9 cellular contexts compared by ENCODE assay signal in the genomic region with DNA sequence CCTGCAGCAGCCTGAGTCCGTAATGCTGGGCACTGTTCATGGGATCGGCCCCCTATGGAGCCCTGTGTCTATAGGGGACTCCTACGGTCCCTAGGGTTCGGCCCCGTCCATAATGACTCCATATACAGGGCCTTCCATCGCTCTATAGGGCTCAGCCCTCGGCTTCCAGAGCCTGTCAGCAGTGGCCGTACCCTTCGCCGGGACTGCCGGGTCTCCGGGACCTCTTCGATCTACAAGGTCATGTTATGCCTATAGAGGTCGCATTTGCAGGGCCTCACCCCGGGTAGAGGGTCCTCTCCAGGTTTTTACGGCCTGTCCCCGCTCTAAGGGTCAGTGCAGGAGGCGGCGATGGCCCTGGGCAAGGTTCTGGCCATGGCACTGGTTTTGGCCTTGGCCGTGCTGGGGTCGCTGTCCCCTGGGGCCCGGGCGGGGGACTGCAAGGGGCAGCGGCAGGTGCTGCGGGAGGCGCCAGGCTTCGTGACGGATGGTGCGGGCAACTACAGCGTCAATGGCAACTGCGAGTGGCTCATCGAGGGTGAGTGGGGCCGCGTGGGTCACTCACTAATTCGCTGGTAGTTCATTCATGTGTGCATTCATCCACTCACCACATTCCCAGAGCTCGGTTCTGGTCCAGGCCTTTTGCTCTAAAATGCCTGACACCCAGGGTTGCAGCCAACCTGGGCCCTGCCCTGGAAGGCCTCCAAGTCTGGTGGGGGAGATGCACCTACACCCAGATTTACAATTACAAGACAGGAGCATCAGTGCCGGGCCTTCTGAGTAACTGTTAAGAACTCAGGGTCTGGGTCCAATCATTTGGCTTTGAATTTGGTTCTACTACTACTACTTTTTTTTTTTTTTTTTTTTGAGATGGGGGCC. TPM values are rescaled to one million over a fixed set of nuclear protein-coding genes. Genes with fewer than 3 reads are reported as not detected.
A peak's percentile ranks its signal among the peaks of the same experiment; 100 is the strongest.
DNase-seq lines count a peak whose midpoint lies in the region; ATAC-seq and TF ChIP-seq lines count a peak whose summit lies in the region.
"Had no signal": no experiment of that assay in that cellular context is flagged by ENCODE, and none has a peak within 500 bp of the region (broad histone marks: within the 10 kb centered on the region; RNA-seq: fewer than 3 reads in every experiment).

No MANE protein-coding gene starts in this region.

- H3K79me2 ChIP-seq in fibroblast of lung (ENCODE audit: control insufficient read depth, insufficient read depth, low read length): peaks cover 3% of the 10 kb centered on the region

- peaks cover 21 to 40% (median 30%) of the 10 kb centered on the region in 10 experiments for H3K4me1 ChIP-seq in BLaER1 treated with 17β-estradiol and CSF1 and Interleukin-3, amounts not matched to agents 10 nM and 100 nM
- H3K4me1 ChIP-seq in fibroblast of lung (ENCODE audit: control insufficient read depth, extremely low read depth, insufficient read depth, low read length) (no peaks in the 10 kb centered on the region), neuron (ENCODE audit: insufficient read depth, low read length) (peaks cover 16% of the 10 kb centered on the region)

- peak overlapping the region; percentile 54 for H2AFZ ChIP-seq in fibroblast of lung (ENCODE audit: low read length)
- H2AFZ ChIP-seq in neuron (ENCODE audit: low read depth, low read length): peak overlapping the region; percentile 11

- H3K27ac Mint-ChIP-seq in activated CD4-positive, alpha-beta T cell treated with anti-CD3 and anti-CD28 coated beads, Interleukin-2, amount 10 ng/mL, durations not matched to agents 7 days and 5 days: peak overlapping the region; percentile 84

- H3K4me1 Mint-ChIP-seq in activated CD4-positive, alpha-beta T cell treated with anti-CD3 and anti-CD28 coated beads, Interleukin-2, amount 10 ng/mL, durations not matched to agents 7 days and 5 days: peaks cover 19% of the 10 kb centered on the region

- H4K20me1 ChIP-seq in BLaER1 treated with 17β-estradiol and CSF1 and Interleukin-3, amounts not matched to agents 10 nM and 100 nM: peaks cover 0 to 49% (median 30%) of the 10 kb centered on the region in 11 experiments; a peak in 17 of 22 replicates
- no peaks in the 10 kb centered on the region for H4K20me1 ChIP-seq in fibroblast of lung (ENCODE audit: control insufficient read depth, extremely low read depth, insufficient read depth, low read length)

- H3K9me3 ChIP-seq in BLaER1 treated with 17β-estradiol and CSF1 and Interleukin-3, amounts not matched to agents 10 nM and 100 nM (replicated peaks in 1 of 11): no peaks in the 10 kb centered on the region
- H3K9me3 ChIP-seq in fibroblast of lung (ENCODE audit: control insufficient read depth, insufficient read depth, low read depth, low read length): no peaks in the 10 kb centered on the region
- H3K9me3 ChIP-seq in neuron (ENCODE audit: low read length): no peaks in the 10 kb centered on the region

- ATAC-seq in GM19395 (IDR thresholded peaks at IDR 0.05; ENCODE audit: unreplicated experiment): peak; percentile 11
- no peak for ATAC-seq in HG02852 (IDR thresholded peaks at IDR 0.05; ENCODE audit: unreplicated experiment)

- H3K4me2 ChIP-seq in BLaER1 treated with 17β-estradiol and CSF1 and Interleukin-3, amounts not matched to agents 10 nM and 100 nM: peak overlapping the region; percentile 91 to 99 (median 97)
- peak overlapping the region; percentile 84 for H3K4me2 ChIP-seq in fibroblast of lung (ENCODE audit: extremely low read depth, insufficient read depth, low read length)

- peak overlapping the region; percentile 89 for H3K4me3 Mint-ChIP-seq in activated CD4-positive, alpha-beta T cell treated with anti-CD3 and anti-CD28 coated beads, Interleukin-2, amount 10 ng/mL, durations not matched to agents 7 days and 5 days

- POLR2A ChIA-PET in activated CD4-positive, alpha-beta T cell treated with anti-CD3 and anti-CD28 coated beads, Interleukin-2, amount 10 ng/mL, durations not matched to agents 7 days and 5 days (lab: Charles Lee): no interaction called here

- peak overlapping the region; percentile 77 to 97 (median 88) for H3K4me3 ChIP-seq in BLaER1 treated with 17β-estradiol and CSF1 and Interleukin-3, amounts not matched to agents 10 nM and 100 nM
- H3K4me3 ChIP-seq in HL-60 (replicated peaks; ENCODE audit: insufficient read depth, low read length) (peak overlapping the region; percentile 52), fibroblast of lung (replicated peaks in 1 of 4; ENCODE audit: control extremely low read depth in 1 of 4, insufficient read depth in 1 of 4, low read depth in 3 of 4, low read length in 4 of 4) (peak overlapping the region; percentile 54 to 88 (median 70)), neuron (ENCODE audit: low read length) (peak overlapping the region; percentile 80)

- TF ChIP-seq CTCF in HL-60 (IDR thresholded peaks at IDR 0.05; ENCODE audit: insufficient read depth, low read length) (no peak), fibroblast of lung (conservative IDR thresholded peaks at IDR 0.05 in 1 of 2, IDR thresholded peaks at IDR 0.05 in 1 of 2; ENCODE audit: low read depth in 1 of 2, low read length in 2 of 2) (no peak)

- DNase-seq in HL-60 (ENCODE audit: low read depth in 1 of 2, low spot score in 1 of 2) (peak in 1 of 2 experiments; percentile 26), fibroblast of lung (ENCODE audit: low read depth in 2 of 2) (no peak)
- peak; percentile 28 for DNase-seq in activated CD4-positive, alpha-beta T cell treated with anti-CD3 and anti-CD28 coated beads, Interleukin-2, amount 10 ng/mL, durations not matched to agents 7 days and 5 days
- no peak for DNase-seq in NK-92 treated with Interleukin-12 subunit alpha and Interleukin-12 subunit beta, amount 100 ng/mL, for 24 hours (lab: John Stamatoyannopoulos, UW)

- H3K36me3 Mint-ChIP-seq in activated CD4-positive, alpha-beta T cell treated with anti-CD3 and anti-CD28 coated beads, Interleukin-2, amount 10 ng/mL, durations not matched to agents 7 days and 5 days (ENCODE audit: low read depth): no peaks in the 10 kb centered on the region

- peaks cover 36 to 41% (median 40%) of the 10 kb centered on the region in 11 experiments for H3K27me3 ChIP-seq in BLaER1 treated with 17β-estradiol and CSF1 and Interleukin-3, amounts not matched to agents 10 nM and 100 nM
- peaks cover 7% of the 10 kb centered on the region for H3K27me3 ChIP-seq in HL-60 (ENCODE audit: insufficient read depth, poor library complexity, severe bottlenecking)
- H3K27me3 ChIP-seq in fibroblast of lung (ENCODE audit: control insufficient read depth, insufficient read depth, low read length): peaks cover 21% of the 10 kb centered on the region
- no peaks in the 10 kb centered on the region for H3K27me3 ChIP-seq in neuron (ENCODE audit: insufficient read depth, low read length)

- no peaks in the 10 kb centered on the region for H3K9me3 Mint-ChIP-seq in activated CD4-positive, alpha-beta T cell treated with anti-CD3 and anti-CD28 coated beads, Interleukin-2, amount 10 ng/mL, durations not matched to agents 7 days and 5 days

- H3K36me3 ChIP-seq in BLaER1 treated with 17β-estradiol and CSF1 and Interleukin-3, amounts not matched to agents 10 nM and 100 nM: no peaks in the 10 kb centered on the region
- H3K36me3 ChIP-seq in fibroblast of lung (ENCODE audit: control insufficient read depth, insufficient read depth, low read length) (no peaks in the 10 kb centered on the region), neuron (ENCODE audit: insufficient read depth, low read length) (no peaks in the 10 kb centered on the region)

- CTCF ChIA-PET in activated CD4-positive, alpha-beta T cell treated with anti-CD3 and anti-CD28 coated beads, Interleukin-2, amount 10 ng/mL, durations not matched to agents 7 days and 5 days (lab: Charles Lee): interaction anchor here (1.4 kb wide), 1 partner anchor 18 kb away, joined by 3 read pairs; no protein-coding TSS in a partner anchor

- peak overlapping the region; percentile 84 to 94 (median 88) for H3K9ac ChIP-seq in BLaER1 treated with 17β-estradiol and CSF1 and Interleukin-3, amounts not matched to agents 10 nM and 100 nM
- peak overlapping the region; percentile 70 for H3K9ac ChIP-seq in fibroblast of lung (ENCODE audit: insufficient read depth, low read length)

- H3K27me3 Mint-ChIP-seq in activated CD4-positive, alpha-beta T cell treated with anti-CD3 and anti-CD28 coated beads, Interleukin-2, amount 10 ng/mL, durations not matched to agents 7 days and 5 days: peaks cover 22% of the 10 kb centered on the region

- H3K27ac ChIP-seq in BLaER1 treated with 17β-estradiol and CSF1 and Interleukin-3, amounts not matched to agents 10 nM and 100 nM: peak overlapping the region; percentile 69 to 89 (median 82)
- peak overlapping the region; percentile 78 for H3K27ac ChIP-seq in HL-60 (replicated peaks)
- H3K27ac ChIP-seq in fibroblast of lung (ENCODE audit: insufficient read depth, low read length): peak overlapping the region; percentile 36

RNA-seq across cellular contexts. Expression of a gene that starts 0.7 kb away (rescaled TPM):
- 1 to 10 TPM; 3.3 to 3.7 TPM for total RNA-seq in activated CD4-positive, alpha-beta T cell treated with anti-CD3 and anti-CD28 coated beads, Interleukin-2, amount 10 ng/mL, durations not matched to agents 7 days and 5 days
- 27.6 and 32.1 TPM in 2 replicates for total RNA-seq in fibroblast of lung
- 7.8 and 9.3 TPM in 2 replicates for polyA plus RNA-seq in fibroblast of lung
- 15.3 and 21.9 TPM in 2 replicates for polyA plus RNA-seq in fibroblast of lung (2012)
- polyA minus RNA-seq in fibroblast of lung (ENCODE audit: low replicate concordance): 11.4 and 20.5 TPM in 2 replicates

RNA-seq across cellular contexts. Expression of a gene that starts 13.0 kb away (rescaled TPM):
- total RNA-seq in activated CD4-positive, alpha-beta T cell treated with anti-CD3 and anti-CD28 coated beads, Interleukin-2, amount 10 ng/mL, durations not matched to agents 7 days and 5 days: not detected
- total RNA-seq in fibroblast of lung: 0.83 TPM in 1 of 2 replicates, not detected in the other
- polyA plus RNA-seq in fibroblast of lung: 0.05 and 0.20 TPM in 2 replicates
- 0.14 and 0.17 TPM in 2 replicates for polyA plus RNA-seq in fibroblast of lung (2012)
- not detected in 2 replicates for polyA minus RNA-seq in fibroblast of lung (ENCODE audit: low replicate concordance)
- total RNA-seq: M059J had no signal

RNA-seq across cellular contexts. Expression of a gene that starts 23.7 kb away (rescaled TPM):
- total RNA-seq in activated CD4-positive, alpha-beta T cell treated with anti-CD3 and anti-CD28 coated beads, Interleukin-2, amount 10 ng/mL, durations not matched to agents 7 days and 5 days: 10 to 100 TPM; 43.5 to 46.6 TPM
- total RNA-seq in fibroblast of lung: 25.9 and 32.1 TPM in 2 replicates
- 20.1 and 34.1 TPM in 2 replicates for polyA plus RNA-seq in fibroblast of lung
- 25.4 and 52.0 TPM in 2 replicates for polyA plus RNA-seq in fibroblast of lung (2012)
- 79.3 and 108 TPM in 2 replicates for polyA minus RNA-seq in fibroblast of lung (ENCODE audit: low replicate concordance)

RNA-seq across cellular contexts. Expression of a gene that starts 24.2 kb away (rescaled TPM):
- under 1 TPM; 0.54 to 0.62 TPM for total RNA-seq in activated CD4-positive, alpha-beta T cell treated with anti-CD3 and anti-CD28 coated beads, Interleukin-2, amount 10 ng/mL, durations not matched to agents 7 days and 5 days
- 0.17 and 0.26 TPM in 2 replicates for total RNA-seq in fibroblast of lung
- polyA plus RNA-seq in fibroblast of lung: 0.39 and 0.54 TPM in 2 replicates
- 1.5 and 1.6 TPM in 2 replicates for polyA plus RNA-seq in fibroblast of lung (2012)
- 0.48 and 4.3 TPM in 2 replicates for polyA minus RNA-seq in fibroblast of lung (ENCODE audit: low replicate concordance)

RNA-seq across cellular contexts. Expression of a gene that starts 57.1 kb away (rescaled TPM):
- total RNA-seq in activated CD4-positive, alpha-beta T cell treated with anti-CD3 and anti-CD28 coated beads, Interleukin-2, amount 10 ng/mL, durations not matched to agents 7 days and 5 days: 10 to 100 TPM; 69.3 to 81.0 TPM
- 16.7 and 23.6 TPM in 2 replicates for total RNA-seq in fibroblast of lung
- polyA plus RNA-seq in fibroblast of lung: 8.5 and 14.5 TPM in 2 replicates
- 32.9 and 41.3 TPM in 2 replicates for polyA plus RNA-seq in fibroblast of lung (2012)
- 36.6 and 51.1 TPM in 2 replicates for polyA minus RNA-seq in fibroblast of lung (ENCODE audit: low replicate concordance)
